In genomic region chr17:74129800-74130199, GRCh38 we compare ENCODE assay signal across 6 cellular contexts.
DNase-seq lines count a peak whose midpoint lies in the region; ATAC-seq, FAIRE-seq and TF ChIP-seq lines count a peak whose summit lies in the region.
"Not testable (repeated sequence)": the region's sequence is repeated elsewhere in the genome, so short reads cannot be mapped to it uniquely, and the experiment has no call there.

No MANE protein-coding gene starts in this region.

- H3K9me2 ChIP-seq in HCT116 (ENCODE audit: insufficient read depth): not testable (repeated sequence)

- H2AFZ ChIP-seq in HCT116 (ENCODE audit: low read depth, low read length, poor library complexity, severe bottlenecking); HepG2 (ENCODE audit: low read length): not testable (repeated sequence)

- peaks cover 12% of the 10 kb centered on the region for H3K27me3 ChIP-seq in HCT116 (ENCODE audit: insufficient read depth, low read length)
- H3K27me3 ChIP-seq in RWPE2 (ENCODE audit: insufficient read depth, poor library complexity, severe bottlenecking): peaks cover 37% of the 10 kb centered on the region
- H3K27me3 ChIP-seq in HepG2 (ENCODE audit: control insufficient read depth in 1 of 2, insufficient read depth in 2 of 2, low read length in 2 of 2): peaks cover 7 to 57% of the 10 kb centered on the region in 2 experiments; a peak in 3 of 5 replicates

- CTCF ChIA-PET in HCT116 (lab: Charles Lee); HepG2 (lab: Yijun Ruan, JAX; ENCODE audit: low intra/inter-chr PET ratio, low total read pairs): not testable (repeated sequence)

- POLR2A ChIA-PET in HCT116 (lab: Charles Lee); HepG2 (lab: Yijun Ruan, JAX): not testable (repeated sequence)

- in situ Hi-C loops in HepG2 (cut with HindIII; ENCODE audit: extremely low pct_ligation_motif_present, low pct_unique_long_range_greater_than_20kb): not testable (repeated sequence)

- ATAC-seq in HCT116: peak; percentile 29; the same call in 1 of the 2 replicates
- ATAC-seq in RWPE2 (ENCODE audit: low read depth); HepG2; sciatic nerve: not testable (repeated sequence)

- WGBS in HepG2 (ENCODE audit: low lambda C conversion rate): 20% methylated on average over 6 of the region's 6 CpGs

- not testable (repeated sequence) for BruUV-seq in HCT116 (replicated peaks; lab: Mats Ljungman, UMichigan); HepG2 (replicated peaks; lab: Mats Ljungman, UMichigan)

- not testable (repeated sequence) for H3K9ac ChIP-seq in HCT116 (ENCODE audit: low read length); HepG2 (ENCODE audit: insufficient read depth, low read depth, low read length)

- RAD21 ChIA-PET in HCT116 (lab: Charles Lee; ENCODE audit: low non-redundant PET in 1 of 2, low total read pairs in 2 of 2, uncharacterized antibody in 2 of 2, unreplicated experiment in 2 of 2): not testable (repeated sequence)

- TF ChIP-seq POLR2A in HCT116 (IDR thresholded peaks at IDR 0.05; ENCODE audit: borderline replicate concordance, extremely low read depth, insufficient read depth, insufficient read length); HepG2 (IDR thresholded peaks at IDR 0.05; ENCODE audit: insufficient read depth in 1 of 2, low read depth in 2 of 2, low read length in 2 of 2): not testable (repeated sequence)

- H3K4me1 ChIP-seq in HCT116 (ENCODE audit: control insufficient read depth in 1 of 2, insufficient read depth in 2 of 2, low read length in 2 of 2); RWPE2 (ENCODE audit: insufficient read depth, poor library complexity, severe bottlenecking); HepG2 (ENCODE audit: insufficient read depth, low read length): not testable (repeated sequence)

- not testable (repeated sequence) for H3K36me3 ChIP-seq in HCT116 (ENCODE audit: control insufficient read depth in 1 of 2, insufficient read depth in 2 of 2, low read length in 2 of 2); RWPE2 (ENCODE audit: low read depth); HepG2 (replicated peaks in 1 of 2; ENCODE audit: control insufficient read depth in 1 of 2, insufficient read depth in 2 of 2, low read length in 2 of 2)

- intact Hi-C loops in HCT116 (cut with micrococcal nuclease); HepG2 (cut with micrococcal nuclease; ENCODE audit: unreplicated experiment); sciatic nerve (cut with DNase I): not testable (repeated sequence)

- TF ChIP-seq CTCF in HCT116 (IDR thresholded peaks at IDR 0.05 in 2 of 3, conservative IDR thresholded peaks at IDR 0.05 in 1 of 3; ENCODE audit: borderline replicate concordance in 1 of 3, insufficient read depth in 1 of 3, low read depth in 2 of 3, low read length in 2 of 3); RWPE2 (IDR thresholded peaks at IDR 0.05; ENCODE audit: poor library complexity, severe bottlenecking); HepG2 (CRISPR knock-in tag; IDR thresholded peaks at IDR 0.05): not testable (repeated sequence)

- not testable (repeated sequence) for H4K20me1 ChIP-seq in HCT116 (ENCODE audit: insufficient read depth); HepG2 (ENCODE audit: insufficient read depth, low read length)

- TF ChIP-seq EP300 in HepG2 (IDR thresholded peaks at IDR 0.05; ENCODE audit: low read depth in 2 of 2, low read length in 2 of 2); HepG2 (CRISPR knock-in tag; IDR thresholded peaks at IDR 0.05; ENCODE audit: borderline replicate concordance): not testable (repeated sequence)

- not testable (repeated sequence) for H3K4me3 ChIP-seq in HCT116 (replicated peaks in 1 of 2; ENCODE audit: low read depth in 1 of 2, low read length in 2 of 2); RWPE2 (ENCODE audit: severe bottlenecking); HepG2 (replicated peaks in 1 of 3; ENCODE audit: insufficient read depth in 1 of 3, low read depth in 2 of 3, low read length in 3 of 3)

- TF ChIP-seq RAD21 in HCT116 (IDR thresholded peaks at IDR 0.05; ENCODE audit: low read depth); HepG2 (CRISPR knock-in tag; IDR thresholded peaks at IDR 0.05): not testable (repeated sequence)

- not testable (repeated sequence) for H3K4me2 ChIP-seq in HCT116 (ENCODE audit: low read length); HepG2 (ENCODE audit: low read depth, low read length)

- H3K9me3 ChIP-seq in HCT116 (ENCODE audit: control insufficient read depth in 1 of 2, insufficient read depth in 1 of 2, low read depth in 1 of 2, low read length in 2 of 2); RWPE2 (ENCODE audit: severe bottlenecking); HepG2 (ENCODE audit: low read length): not testable (repeated sequence)

- FAIRE-seq in HepG2 (lab: Jason Lieb, UNC): not testable (repeated sequence)

- not testable (repeated sequence) for H3K27ac ChIP-seq in HCT116 (ENCODE audit: low read depth, low read length); RWPE2 (ENCODE audit: poor library complexity, severe bottlenecking); HepG2 (ENCODE audit: extremely low read length, insufficient read depth, low read length)

- DNase-seq in HCT116 (ENCODE audit: low read depth, low spot score); HepG2 (ENCODE audit: low spot score): not testable (repeated sequence)
- peak; percentile 22 for DNase-seq in NCI-H2171 treated with DMSO at 0.1 percent for 48 hours (lab: John Stamatoyannopoulos, UW)
- DNase-seq in RWPE2 (ENCODE audit: low spot score): peak; percentile 2
- DNase-seq in activated effector memory CD4-positive, alpha-beta T cell treated with anti-CD3 and anti-CD28 coated beads, Interleukin-2, amount 50 U/mL, for 16 hours: peak; percentile 6
- peak; percentile 10 for DNase-seq in sciatic nerve (ENCODE audit: low spot score)

- not testable (repeated sequence) for H3K79me2 ChIP-seq in HCT116 (ENCODE audit: insufficient read depth, low read length); HepG2 (ENCODE audit: insufficient read depth, low read length)

TF ChIP-seq in HepG2, 621 proteins besides CTCF, POLR2A, EP300 and RAD21:
- 0 out of 2 replicates have a peak, but pooled peaks have one; percentile 55 for TF ChIP-seq CREB1 (IDR thresholded peaks at IDR 0.05)
- not testable (repeated sequence) for TF ChIP-seq CREB1 (CRISPR knock-in tag; IDR thresholded peaks at IDR 0.05)
TF ChIP-seq in HepG2: peak in this region for 1; not testable (repeated sequence) for 620.
